8 cellular contexts compared by ENCODE assay signal in genomic region chr11:18633256-18634139, GRCh38. TPM values are rescaled to one million over a fixed set of nuclear protein-coding genes. Genes with fewer than 3 reads are reported as not detected.
DNase-seq lines count a peak whose midpoint lies in the region; ATAC-seq, FAIRE-seq and TF ChIP-seq lines count a peak whose summit lies in the region.

No MANE protein-coding gene starts in this region.

- H3K27me3 Mint-ChIP-seq in activated naive CD8-positive, alpha-beta T cell treated with anti-CD3 and anti-CD28 coated beads, Interleukin-2, amount 50 U/mL, for 24 hours, result peaks cover 2% of the 10 kb centered on the region
- H3K27me3 Mint-ChIP-seq in stimulated activated naive CD8-positive, alpha-beta T cell treated with anti-CD3 and anti-CD28 coated beads, Interleukin-15, amount 100 ng/mL, for 72 hours, result no peaks in the 10 kb centered on the region

- FAIRE-seq in keratinocyte (lab: Jason Lieb, UNC), result peak; percentile 9

- peak overlapping the region; percentile 99 for H3K27ac Mint-ChIP-seq in activated naive CD8-positive, alpha-beta T cell treated with anti-CD3 and anti-CD28 coated beads, Interleukin-2, amount 50 U/mL, for 24 hours
- H3K27ac Mint-ChIP-seq in stimulated activated naive CD8-positive, alpha-beta T cell treated with anti-CD3 and anti-CD28 coated beads, Interleukin-15, amount 100 ng/mL, for 72 hours, result peak overlapping the region; percentile 98 to 99

- peak overlapping the region; percentile 93 for H3K4me3 Mint-ChIP-seq in activated naive CD8-positive, alpha-beta T cell treated with anti-CD3 and anti-CD28 coated beads, Interleukin-2, amount 50 U/mL, for 24 hours
- H3K4me3 Mint-ChIP-seq in stimulated activated naive CD8-positive, alpha-beta T cell treated with anti-CD3 and anti-CD28 coated beads, Interleukin-15, amount 100 ng/mL, for 72 hours, result peak overlapping the region; percentile 92 to 95

- peak overlapping the region; percentile 55 for H3K27ac ChIP-seq in HUES48 (ENCODE audit: low read depth, low read length)
- H3K27ac ChIP-seq in keratinocyte (ENCODE audit: control insufficient read depth, insufficient read depth, low read length), result peak overlapping the region; percentile 85

- no peaks in the 10 kb centered on the region for H4K20me1 ChIP-seq in keratinocyte (ENCODE audit: control insufficient read depth, extremely low read depth, insufficient read depth, low read length)

- dilution Hi-C loops in keratinocyte (cut with MboI; ENCODE audit: extremely low pct_ligation_motif_present, low sequenced_read_pairs), result no loop called here

- H3K4me1 Mint-ChIP-seq in activated naive CD8-positive, alpha-beta T cell treated with anti-CD3 and anti-CD28 coated beads, Interleukin-2, amount 50 U/mL, for 24 hours, result peaks cover 44% of the 10 kb centered on the region
- peaks cover 29% of the 10 kb centered on the region for H3K4me1 Mint-ChIP-seq in stimulated activated naive CD8-positive, alpha-beta T cell treated with anti-CD3 and anti-CD28 coated beads, Interleukin-15, amount 100 ng/mL, for 72 hours

- peak; percentile 59 for ATAC-seq in GM21381 (IDR thresholded peaks at IDR 0.05; ENCODE audit: unreplicated experiment)
- ATAC-seq in activated naive CD8-positive, alpha-beta T cell treated with anti-CD3 and anti-CD28 coated beads, Interleukin-2, amount 50 U/mL, for 24 hours, result peak; percentile 9
- peak; percentile 27 for ATAC-seq in stimulated activated naive CD8-positive, alpha-beta T cell treated with anti-CD3 and anti-CD28 coated beads, Interleukin-15, amount 100 ng/mL, for 72 hours

- H2AFZ ChIP-seq in keratinocyte (ENCODE audit: control insufficient read depth, low read length), result peak overlapping the region; percentile 94

- DNase-seq in GM12865 (ENCODE audit: low read depth) (peak; percentile 91), keratinocyte (ENCODE audit: low read depth, low spot score) (no peak), amniotic stem cell (lab: John Stamatoyannopoulos, UW) (no peak), NCI-H345 treated with DMSO at 0.1 percent for 48 hours (lab: John Stamatoyannopoulos, UW; ENCODE audit: unreplicated experiment) (no peak)
- DNase-seq in activated naive CD8-positive, alpha-beta T cell treated with anti-CD3 and anti-CD28 coated beads, Interleukin-2, amount 50 U/mL, for 24 hours, result peak; percentile 19
- DNase-seq in stimulated activated naive CD8-positive, alpha-beta T cell treated with anti-CD3 and anti-CD28 coated beads, Interleukin-15, amount 100 ng/mL, for 72 hours, result peak; percentile 15 to 60

- peaks cover 4% of the 10 kb centered on the region for H3K36me3 Mint-ChIP-seq in activated naive CD8-positive, alpha-beta T cell treated with anti-CD3 and anti-CD28 coated beads, Interleukin-2, amount 50 U/mL, for 24 hours (ENCODE audit: low read depth)

- H3K36me3 ChIP-seq in HUES48 (ENCODE audit: control insufficient read depth, insufficient read depth, low read length) (no peaks in the 10 kb centered on the region), keratinocyte (ENCODE audit: control insufficient read depth in 2 of 2, extremely low read depth in 1 of 2, insufficient read depth in 2 of 2, low read length in 2 of 2) (no peaks in the 10 kb centered on the region)

- no peaks in the 10 kb centered on the region for H3K27me3 ChIP-seq in HUES48 (ENCODE audit: control insufficient read depth, insufficient read depth, low read length)
- H3K27me3 ChIP-seq in keratinocyte (ENCODE audit: control insufficient read depth, extremely low read depth, insufficient read depth, low read length), result no peaks in the 10 kb centered on the region

- H3K9me1 ChIP-seq in keratinocyte (ENCODE audit: control insufficient read depth, extremely low read depth, insufficient read depth, low read length), result no peaks in the 10 kb centered on the region

- H3K9ac ChIP-seq in HUES48 (ENCODE audit: low read depth, low read length) (peak overlapping the region; percentile 72), keratinocyte (ENCODE audit: control insufficient read depth, extremely low read depth, insufficient read depth, low read length) (peak overlapping the region; percentile 95)

- H3K4me1 ChIP-seq in HUES48 (ENCODE audit: control insufficient read depth, insufficient read depth, low read length) (peaks cover 4% of the 10 kb centered on the region), keratinocyte (ENCODE audit: control insufficient read depth, extremely low read depth, insufficient read depth, low read length) (peaks cover 7% of the 10 kb centered on the region)

- no peaks in the 10 kb centered on the region for H3K9me3 Mint-ChIP-seq in activated naive CD8-positive, alpha-beta T cell treated with anti-CD3 and anti-CD28 coated beads, Interleukin-2, amount 50 U/mL, for 24 hours
- no peaks in the 10 kb centered on the region for H3K9me3 Mint-ChIP-seq in stimulated activated naive CD8-positive, alpha-beta T cell treated with anti-CD3 and anti-CD28 coated beads, Interleukin-15, amount 100 ng/mL, for 72 hours

- peak overlapping the region; percentile 95 for H3K4me3 ChIP-seq in GM12865 (ENCODE audit: low read depth, low read length)
- peak overlapping the region; percentile 96 for H3K4me3 ChIP-seq in HUES48 (ENCODE audit: low read depth, low read length)
- peak overlapping the region; percentile 85 to 94 (median 90) for H3K4me3 ChIP-seq in keratinocyte (ENCODE audit: control insufficient read depth in 2 of 3, extremely low read depth in 1 of 3, insufficient read depth in 2 of 3, low read depth in 1 of 3, low read length in 3 of 3)

- no peaks in the 10 kb centered on the region for H3K9me3 ChIP-seq in HUES48 (ENCODE audit: control insufficient read depth, insufficient read depth, low read length)
- no peaks in the 10 kb centered on the region for H3K9me3 ChIP-seq in keratinocyte (ENCODE audit: control insufficient read depth, low read depth, low read length)

- H3K4me2 ChIP-seq in keratinocyte (ENCODE audit: control insufficient read depth, extremely low read depth, insufficient read depth, low read depth, low read length), result peak overlapping the region; percentile 96

- TF ChIP-seq CTCF in GM12865 (IDR thresholded peaks at IDR 0.05; ENCODE audit: insufficient read depth, low read depth, low read length, missing control alignments) (no peak), keratinocyte (optimal IDR thresholded peaks at IDR 0.05 in 1 of 3, IDR thresholded peaks at IDR 0.05 in 1 of 3, conservative IDR thresholded peaks at IDR 0.05 in 1 of 3; ENCODE audit: extremely low read depth in 1 of 3, insufficient read depth in 2 of 3, low read length in 3 of 3) (no peak)

- peaks cover 54% of the 10 kb centered on the region for H3K79me2 ChIP-seq in keratinocyte (ENCODE audit: control insufficient read depth, insufficient read depth, low read length)

RNA-seq across cellular contexts. Expression of gene SPTY2D1, which starts 0.6 kb away (rescaled TPM):
- polyA plus RNA-seq in keratinocyte, result 14.3 to 17.9 TPM (median 15.6 TPM) in 3 replicates
- polyA plus RNA-seq in keratinocyte (2011; ENCODE audit: low read depth), result 53.6 TPM
- 10.0 and 14.0 TPM in 2 replicates for polyA plus RNA-seq in keratinocyte (2011; cell fraction: cytosol; rRNA removed)
- polyA plus RNA-seq in keratinocyte (2011; cell fraction: nucleus; rRNA removed), result 12.7 and 18.7 TPM in 2 replicates
- 15.9 TPM in 2 replicates for polyA plus RNA-seq in keratinocyte (2012; ENCODE audit: low replicate concordance)
- 11.8 to 27.0 TPM (median 16.7 TPM) in 3 replicates for polyA minus RNA-seq in keratinocyte
- polyA minus RNA-seq in keratinocyte (2011; cell fraction: cytosol; rRNA and poly(A)+ RNA removed), result 23.2 TPM
- 15.7 and 23.8 TPM in 2 replicates for polyA minus RNA-seq in keratinocyte (2011; cell fraction: nucleus; rRNA and poly(A)+ RNA removed)

RNA-seq across cellular contexts. Expression of gene MISFA, which starts 33.9 kb away (rescaled TPM):
- 0.63 to 1.7 TPM (median 0.70 TPM) in 3 replicates for polyA plus RNA-seq in keratinocyte
- polyA plus RNA-seq in keratinocyte (2011; ENCODE audit: low read depth), result 3.2 TPM
- polyA plus RNA-seq in keratinocyte (2011; cell fraction: cytosol; rRNA removed), result 1.3 and 1.6 TPM in 2 replicates
- polyA plus RNA-seq in keratinocyte (2011; cell fraction: nucleus; rRNA removed), result 0.85 TPM in 1 of 2 replicates, not detected in the other
- 0.60 and 2.6 TPM in 2 replicates for polyA plus RNA-seq in keratinocyte (2012; ENCODE audit: low replicate concordance)
- polyA minus RNA-seq in keratinocyte, result not detected in 3 replicates
- not detected for polyA minus RNA-seq in keratinocyte (2011; cell fraction: cytosol; rRNA and poly(A)+ RNA removed)
- not detected in 2 replicates for polyA minus RNA-seq in keratinocyte (2011; cell fraction: nucleus; rRNA and poly(A)+ RNA removed)

RNA-seq across cellular contexts. Expression of gene UEVLD, which starts 45.0 kb away (rescaled TPM):
- polyA plus RNA-seq in keratinocyte, result 25.8 to 34.2 TPM (median 27.9 TPM) in 3 replicates
- polyA plus RNA-seq in keratinocyte (2011; ENCODE audit: low read depth), result 22.8 TPM
- polyA plus RNA-seq in keratinocyte (2011; cell fraction: cytosol; rRNA removed), result 17.7 and 37.1 TPM in 2 replicates
- 18.9 and 24.5 TPM in 2 replicates for polyA plus RNA-seq in keratinocyte (2011; cell fraction: nucleus; rRNA removed)
- 16.1 and 24.0 TPM in 2 replicates for polyA plus RNA-seq in keratinocyte (2012; ENCODE audit: low replicate concordance)
- polyA minus RNA-seq in keratinocyte, result 10.7 to 33.5 TPM (median 21.1 TPM) in 3 replicates
- polyA minus RNA-seq in keratinocyte (2011; cell fraction: cytosol; rRNA and poly(A)+ RNA removed), result 11.3 TPM
- polyA minus RNA-seq in keratinocyte (2011; cell fraction: nucleus; rRNA and poly(A)+ RNA removed), result 14.6 and 24.8 TPM in 2 replicates

Comparison
In these comparisons a context has a peak if more than half of its experiments do, and no peak if none do; other contexts are left out.
1. DNase-seq: peak in GM12865 (single experiment), activated naive CD8-positive, alpha-beta T cell treated with anti-CD3 and anti-CD28 coated beads, Interleukin-2, amount 50 U/mL, for 24 hours (single experiment) and stimulated activated naive CD8-positive, alpha-beta T cell treated with anti-CD3 and anti-CD28 coated beads, Interleukin-15, amount 100 ng/mL, for 72 hours (2 of 2); none in keratinocyte (single experiment), amniotic stem cell (single experiment) and NCI-H345 treated with DMSO at 0.1 percent for 48 hours (single experiment).
2. ATAC-seq: peak in every context shown above with its lines; median percentile 59 in GM21381; 27 in stimulated activated naive CD8-positive, alpha-beta T cell treated with anti-CD3 and anti-CD28 coated beads, Interleukin-15, amount 100 ng/mL, for 72 hours; 9 in activated naive CD8-positive, alpha-beta T cell treated with anti-CD3 and anti-CD28 coated beads, Interleukin-2, amount 50 U/mL, for 24 hours.
3. Peak in every context shown above with its lines, with median percentiles within 50 percentile points of each other: H3K4me3 ChIP-seq.